Comparison of ENCODE assay signal across 1 cellular context in the genomic region with DNA sequence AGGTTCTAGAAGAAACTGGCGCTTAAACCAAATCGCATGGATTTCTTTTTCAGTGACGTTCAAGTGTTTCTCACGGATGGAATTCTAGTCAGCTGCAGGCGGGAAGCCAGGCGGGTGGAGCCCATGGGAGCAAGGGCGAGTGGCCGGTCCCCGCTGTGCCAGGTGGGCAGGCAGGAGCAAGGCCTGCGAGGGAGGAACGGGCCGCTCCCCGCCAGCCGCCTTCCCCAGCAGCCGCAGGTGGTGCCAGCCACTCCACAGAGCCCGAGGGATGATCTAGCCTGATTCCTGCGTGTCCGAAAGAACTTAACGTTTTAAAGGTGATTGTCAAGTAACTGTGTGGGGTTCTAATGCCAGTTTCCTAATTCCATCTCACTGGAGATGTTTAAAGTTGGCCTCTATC.
TF ChIP-seq lines count a peak whose summit lies in the region.

No MANE protein-coding gene starts in this region.

TF ChIP-seq in HCT116, 20 proteins besides CTCF, POLR2A, EP300 and RAD21:
- TF ChIP-seq POLR2AphosphoS5 (IDR thresholded peaks at IDR 0.05; ENCODE audit: low read depth, low read length), result 0 out of 2 replicates have a peak, but pooled peaks have one; percentile 8
- TF ChIP-seq, protein P1, sequence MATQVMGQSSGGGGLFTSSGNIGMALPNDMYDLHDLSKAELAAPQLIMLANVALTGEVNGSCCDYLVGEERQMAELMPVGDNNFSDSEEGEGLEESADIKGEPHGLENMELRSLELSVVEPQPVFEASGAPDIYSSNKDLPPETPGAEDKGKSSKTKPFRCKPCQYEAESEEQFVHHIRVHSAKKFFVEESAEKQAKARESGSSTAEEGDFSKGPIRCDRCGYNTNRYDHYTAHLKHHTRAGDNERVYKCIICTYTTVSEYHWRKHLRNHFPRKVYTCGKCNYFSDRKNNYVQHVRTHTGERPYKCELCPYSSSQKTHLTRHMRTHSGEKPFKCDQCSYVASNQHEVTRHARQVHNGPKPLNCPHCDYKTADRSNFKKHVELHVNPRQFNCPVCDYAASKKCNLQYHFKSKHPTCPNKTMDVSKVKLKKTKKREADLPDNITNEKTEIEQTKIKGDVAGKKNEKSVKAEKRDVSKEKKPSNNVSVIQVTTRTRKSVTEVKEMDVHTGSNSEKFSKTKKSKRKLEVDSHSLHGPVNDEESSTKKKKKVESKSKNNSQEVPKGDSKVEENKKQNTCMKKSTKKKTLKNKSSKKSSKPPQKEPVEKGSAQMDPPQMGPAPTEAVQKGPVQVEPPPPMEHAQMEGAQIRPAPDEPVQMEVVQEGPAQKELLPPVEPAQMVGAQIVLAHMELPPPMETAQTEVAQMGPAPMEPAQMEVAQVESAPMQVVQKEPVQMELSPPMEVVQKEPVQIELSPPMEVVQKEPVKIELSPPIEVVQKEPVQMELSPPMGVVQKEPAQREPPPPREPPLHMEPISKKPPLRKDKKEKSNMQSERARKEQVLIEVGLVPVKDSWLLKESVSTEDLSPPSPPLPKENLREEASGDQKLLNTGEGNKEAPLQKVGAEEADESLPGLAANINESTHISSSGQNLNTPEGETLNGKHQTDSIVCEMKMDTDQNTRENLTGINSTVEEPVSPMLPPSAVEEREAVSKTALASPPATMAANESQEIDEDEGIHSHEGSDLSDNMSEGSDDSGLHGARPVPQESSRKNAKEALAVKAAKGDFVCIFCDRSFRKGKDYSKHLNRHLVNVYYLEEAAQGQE (IDR thresholded peaks at IDR 0.05; ENCODE audit: low read depth), result no peak
